Comparison of ENCODE assay signal across 8 cellular contexts in the genomic region with DNA sequence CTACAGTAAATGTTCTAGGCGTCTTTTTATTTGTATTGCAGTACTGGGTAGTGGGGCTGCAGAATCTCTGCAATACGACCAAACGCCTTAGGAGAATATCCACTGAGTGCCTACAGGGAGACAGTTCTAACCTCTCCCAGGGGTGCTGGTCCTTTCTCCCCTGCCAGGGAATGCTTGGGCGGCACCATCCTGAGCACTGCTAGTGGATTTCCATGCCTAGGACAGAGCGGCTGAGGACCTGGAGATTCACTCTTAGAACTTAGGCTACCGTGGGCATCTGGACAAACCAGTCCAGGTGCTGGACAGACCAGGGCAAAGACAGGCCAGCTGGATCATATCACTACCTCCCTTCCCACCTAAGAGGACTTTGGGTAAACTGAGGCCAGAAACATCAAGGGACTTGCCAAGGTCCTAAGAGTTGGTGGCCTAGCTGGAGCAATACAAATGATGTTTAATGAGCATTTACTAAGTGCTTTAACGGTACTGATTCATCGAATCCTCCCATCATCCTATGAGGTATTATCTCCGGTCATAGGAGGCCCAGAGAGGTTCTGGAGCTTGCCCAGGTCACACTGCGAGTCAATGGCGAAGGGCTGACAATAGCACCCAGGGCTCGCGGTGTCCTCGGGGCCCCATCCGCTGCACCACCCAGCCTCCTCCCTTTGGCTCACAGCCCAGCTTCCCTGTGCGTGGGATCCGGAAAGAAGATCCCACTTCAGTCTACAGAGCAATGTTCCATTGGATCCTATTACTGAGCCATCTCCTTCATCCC. TPM values are rescaled to one million over a fixed set of nuclear protein-coding genes. Genes with fewer than 3 reads are reported as not detected.
DNase-seq lines count a peak whose midpoint lies in the region; ATAC-seq and TF ChIP-seq lines count a peak whose summit lies in the region.

No MANE protein-coding gene starts in this region.

- H3K4me3 ChIP-seq in iPS-11a (ENCODE audit: low read depth, low read length), result peak overlapping the region; percentile 66
- H3K4me3 ChIP-seq in spleen, result peak overlapping the region; percentile 62 to 92 (median 71)

- WGBS in spleen, 5 donors, result 42 to 58% (median 54%) methylated on average over 16 to 17 of the region's 17 CpGs

- in situ Hi-C loops in KBM-7 (cut with MboI; ENCODE audit: low pct_unique_long_range_greater_than_20kb, low sequenced_read_pairs), result no loop called here

- intact Hi-C loops in spleen (cut with DNase I; ENCODE audit: low total_unique reads), result no loop called here

- no peaks in the 10 kb centered on the region for H3K27me3 ChIP-seq in spleen (replicated peaks in 1 of 7)

- no peak for TF ChIP-seq POLR2A in spleen (IDR thresholded peaks at IDR 0.05)

- H3K36me3 ChIP-seq in spleen, result peaks cover 0 to 31% (median 0%) of the 10 kb centered on the region in 6 donors

- peak overlapping the region in 7 of 8 donors; percentile 65 to 87 (median 81) for H3K27ac ChIP-seq in spleen

- peaks cover 0 to 6% (median 0%) of the 10 kb centered on the region in 8 donors for H3K9me3 ChIP-seq in spleen

- peaks cover 0 to 22% (median 14%) of the 10 kb centered on the region in 6 donors for H3K4me1 ChIP-seq in spleen

- no peak for ATAC-seq in HG03039 (IDR thresholded peaks at IDR 0.05; ENCODE audit: unreplicated experiment)
- ATAC-seq in HG03097 (IDR thresholded peaks at IDR 0.05; ENCODE audit: low FRiP score, unreplicated experiment), result no peak

- DNase-seq in NCI-H2171 (lab: John Stamatoyannopoulos, UW) (peak; percentile 41), NCI-H2171 treated with DMSO at 0.1 percent for 48 hours (lab: John Stamatoyannopoulos, UW) (no peak), KBM-7 (peak; percentile 37), amniotic epithelial cell (ENCODE audit: low read depth) (peak; percentile 20), spleen (peak; percentile 7)

- no peak for TF ChIP-seq CTCF in spleen (IDR thresholded peaks at IDR 0.05 in 8 of 11, conservative IDR thresholded peaks at IDR 0.05 in 3 of 11)

RNA-seq across cellular contexts. Expression of a gene that starts 0.8 kb away (rescaled TPM):
- 10 to 100 TPM; 11.5 to 30.3 (median 21.7) TPM for total RNA-seq in spleen
- 10 to 100 TPM in 2 of 3 donors, 1 to 10 TPM in 1; 5.5 to 23.3 (median 22.4) TPM for polyA plus RNA-seq in spleen

RNA-seq across cellular contexts. Expression of a gene that starts 39.6 kb away (rescaled TPM):
- 10 to 100 TPM; 33.1 to 58.0 (median 44.1) TPM for total RNA-seq in spleen
- polyA plus RNA-seq in spleen, result 10 to 100 TPM; 10.8 to 26.3 (median 15.6) TPM

RNA-seq across cellular contexts. Expression of a gene that starts 53.3 kb away (rescaled TPM):
- total RNA-seq in spleen, result 100 to 1,000 TPM in 1 of 7 donors, 10 to 100 TPM in 6; 51.8 to 102 (median 74.0) TPM
- 10 to 100 TPM; 16.9 to 62.8 (median 18.6) TPM for polyA plus RNA-seq in spleen
